ENCODE assay signal across 8 cellular contexts in genomic region chr4:78656968-78657445, GRCh38.
DNase-seq lines count a peak whose midpoint lies in the region; ATAC-seq, FAIRE-seq and TF ChIP-seq lines count a peak whose summit lies in the region.

No MANE protein-coding gene starts in this region.

- H3K36me3 ChIP-seq in muscle layer of duodenum (ENCODE audit: control insufficient read depth in 1 of 2, insufficient read depth in 2 of 2, low read length in 2 of 2): no peaks in the 10 kb centered on the region

- H3K27me3 Mint-ChIP-seq in activated CD8-positive, alpha-beta T cell treated with anti-CD3 and anti-CD28 coated beads for 36 hours: no peaks in the 10 kb centered on the region

- H3K27ac Mint-ChIP-seq in activated CD8-positive, alpha-beta T cell treated with anti-CD3 and anti-CD28 coated beads for 36 hours: peak overlapping the region; percentile 80

- CTCF ChIA-PET in activated CD8-positive, alpha-beta T cell treated with anti-CD3 and anti-CD28 coated beads for 36 hours (lab: Charles Lee): interaction anchor here (0.6 to 3.6 kb wide), 3 partner anchors 10 to 207 kb away, joined by 4 to 12 read pairs (median 4); no protein-coding TSS in a partner anchor

- no peaks in the 10 kb centered on the region for H3K36me3 Mint-ChIP-seq in activated CD8-positive, alpha-beta T cell treated with anti-CD3 and anti-CD28 coated beads for 36 hours (ENCODE audit: low read depth)

- H3K4me1 ChIP-seq in muscle layer of duodenum (ENCODE audit: control insufficient read depth in 1 of 2, insufficient read depth in 2 of 2, low read length in 2 of 2): peaks cover 4 to 7% of the 10 kb centered on the region in 2 donors

- peak overlapping the region; percentile 47 for H3K27ac ChIP-seq in muscle layer of duodenum (ENCODE audit: low read length)

- H3K27me3 ChIP-seq in muscle layer of duodenum (ENCODE audit: low read depth, low read length): no peaks in the 10 kb centered on the region

- no peaks in the 10 kb centered on the region for H3K9me3 ChIP-seq in muscle layer of duodenum (ENCODE audit: control insufficient read depth in 1 of 2, low read length in 2 of 2)

- no peak for TF ChIP-seq CTCF in activated CD8-positive, alpha-beta T cell treated with anti-CD3 and anti-CD28 coated beads for 36 hours (IDR thresholded peaks at IDR 0.05)

- POLR2A ChIA-PET in activated CD8-positive, alpha-beta T cell treated with anti-CD3 and anti-CD28 coated beads for 36 hours (lab: Charles Lee): interaction anchor here (0.7 kb wide), 1 partner anchor 110 kb away, joined by 3 read pairs; no protein-coding TSS in a partner anchor

- peaks cover 32% of the 10 kb centered on the region for H3K4me1 Mint-ChIP-seq in activated CD8-positive, alpha-beta T cell treated with anti-CD3 and anti-CD28 coated beads for 36 hours (ENCODE audit: low read depth)

- ATAC-seq in HG03432 (IDR thresholded peaks at IDR 0.05; ENCODE audit: unreplicated experiment) (peak; percentile 41), HG03439 (IDR thresholded peaks at IDR 0.05; ENCODE audit: unreplicated experiment) (no peak)
- peak; percentile 41 for ATAC-seq in activated CD8-positive, alpha-beta T cell treated with anti-CD3 and anti-CD28 coated beads for 36 hours

- peak; percentile 62 for FAIRE-seq in GM12891 (lab: Jason Lieb, UNC)

- no peak overlapping the region for H3K4me3 ChIP-seq in muscle layer of duodenum (ENCODE audit: low read depth in 1 of 2, low read length in 2 of 2)

- H3K4me3 Mint-ChIP-seq in activated CD8-positive, alpha-beta T cell treated with anti-CD3 and anti-CD28 coated beads for 36 hours: peak overlapping the region; percentile 43

- H3K9me3 Mint-ChIP-seq in activated CD8-positive, alpha-beta T cell treated with anti-CD3 and anti-CD28 coated beads for 36 hours: no peaks in the 10 kb centered on the region

- no peak for TF ChIP-seq POLR2A in GM12891 (IDR thresholded peaks at IDR 0.05; ENCODE audit: low read depth, low read length)

- no peak for DNase-seq in GM12891 (ENCODE audit: insufficient read length, low spot score)
- DNase-seq in activated CD8-positive, alpha-beta T cell treated with anti-CD3 and anti-CD28 coated beads for 36 hours: no peak
- no peak for DNase-seq in cerebellum (ENCODE audit: low spot score)
- no peak for DNase-seq in cortex of kidney (lab: John Stamatoyannopoulos, UW)
- no peak for DNase-seq in NCI-H2171 (lab: John Stamatoyannopoulos, UW)

- intact Hi-C loops in activated CD8-positive, alpha-beta T cell treated with anti-CD3 and anti-CD28 coated beads for 36 hours (cut with micrococcal nuclease): loop anchor here (5.0 kb wide), 1 partner anchor 120 kb away; the partner anchor contains the start of gene BMP2K

TF ChIP-seq in GM12891, 5 proteins besides CTCF, POLR2A, EP300 and RAD21:
- no peak for TF ChIP-seq PAX5 (IDR thresholded peaks at IDR 0.05; ENCODE audit: insufficient read depth, low read length, severe bottlenecking)
- peak; percentile 31; the same call in 1 of the 2 replicates for TF ChIP-seq SPI1 (IDR thresholded peaks at IDR 0.05; ENCODE audit: low read depth, low read length)
